Comparison of ENCODE assay signal across 29 cellular contexts in the genomic region with DNA sequence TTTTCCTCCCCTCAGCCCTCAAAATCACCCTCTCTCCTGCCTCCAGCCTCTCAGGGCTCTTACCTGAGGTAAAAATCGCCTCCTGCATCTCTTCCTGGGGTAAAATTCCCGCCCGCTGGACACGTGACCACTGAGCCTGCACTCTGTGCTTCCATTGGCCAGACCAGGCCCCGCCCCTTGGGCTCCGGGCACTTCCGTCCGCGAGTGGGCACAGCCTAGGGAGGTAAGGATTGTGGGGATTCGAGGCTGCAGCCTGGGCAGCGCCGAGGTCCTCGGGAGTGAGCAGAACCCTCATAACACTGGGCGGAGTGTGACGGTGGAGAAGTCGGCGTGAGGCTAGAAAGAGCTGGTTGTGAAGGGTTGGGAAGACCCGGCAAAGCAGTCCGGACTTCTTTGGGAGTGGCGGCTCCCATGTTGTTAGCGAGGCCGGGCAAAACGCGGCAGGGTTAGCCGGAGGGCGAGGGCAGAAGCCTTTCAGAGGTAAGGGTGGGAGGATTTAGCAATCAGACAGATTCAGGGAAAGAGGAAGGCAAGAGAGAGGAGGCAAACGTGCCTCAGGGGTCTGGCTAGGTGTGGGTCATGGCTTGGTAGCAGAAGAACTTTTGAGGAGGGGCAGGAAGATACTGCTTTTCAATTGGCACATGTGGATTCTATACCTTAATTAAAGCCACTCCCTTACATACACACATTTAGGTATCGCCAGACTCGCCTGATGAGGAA. TPM values are rescaled to one million over a fixed set of nuclear protein-coding genes. Genes with fewer than 3 reads are reported as not detected.
A peak's percentile ranks its signal among the peaks of the same experiment; 100 is the strongest.
DNase-seq lines count a peak whose midpoint lies in the region; ATAC-seq and TF ChIP-seq lines count a peak whose summit lies in the region.
"Had no signal": no experiment of that assay in that cellular context is flagged by ENCODE, and none has a peak within 500 bp of the region (broad histone marks: within the 10 kb centered on the region; RNA-seq: fewer than 3 reads in every experiment).

Gene SHOC1 (minus strand): TSS at position 101 of the 720 bp plus-strand sequence. CDS start 3,519 bp downstream, outside the sequence.

- no peak within 1 kb of the TSS for H3K4me3 Mint-ChIP-seq in MCF 10A (ENCODE audit: unreplicated experiment)
- H3K4me3 Mint-ChIP-seq: activated naive CD4-positive, alpha-beta T cell treated with anti-CD3 and anti-CD28 coated beads, Interleukin-2, amount 10 ng/mL, durations not matched to agents 7 days and 5 days had no signal

- H3K4me1 Mint-ChIP-seq in MCF 10A (ENCODE audit: insufficient read depth, unreplicated experiment) = peaks cover 10% of the 10 kb centered on the region
- H3K4me1 Mint-ChIP-seq: activated naive CD4-positive, alpha-beta T cell treated with anti-CD3 and anti-CD28 coated beads, Interleukin-2, amount 10 ng/mL, durations not matched to agents 7 days and 5 days had no signal

- BruUV-seq in MCF 10A (replicated peaks; lab: Mats Ljungman, UMichigan) = no TSS peak

- H3K4me1 ChIP-seq in breast epithelium (no peaks in the 10 kb centered on the region), left lung (no peaks in the 10 kb centered on the region), transverse colon (no peaks in the 10 kb centered on the region)
- H3K4me1 ChIP-seq: ascending aorta, tibial nerve had no signal

- WGBS in transverse colon (ENCODE audit: low coverage in 1 of 2), 2 donors = 90 to 91% methylated on average over 13 to 28 of the region's 29 CpGs

- H3K27ac Mint-ChIP-seq in MCF 10A (ENCODE audit: low read depth, unreplicated experiment) = no peak within 1 kb of the TSS
- H3K27ac Mint-ChIP-seq: activated naive CD4-positive, alpha-beta T cell treated with anti-CD3 and anti-CD28 coated beads, Interleukin-2, amount 10 ng/mL, durations not matched to agents 7 days and 5 days; activated T-cell treated with anti-CD3 and anti-CD28 coated beads, Interleukin-2, amount 50 U/mL, for 72 hours had no signal

- POLR2A ChIA-PET in MCF 10A (lab: Yijun Ruan, JAX) = no interaction called here

- no peaks in the 10 kb centered on the region for H3K36me3 Mint-ChIP-seq in MCF 10A (ENCODE audit: insufficient read depth, unreplicated experiment)
- H3K36me3 Mint-ChIP-seq: activated naive CD4-positive, alpha-beta T cell treated with anti-CD3 and anti-CD28 coated beads, Interleukin-2, amount 10 ng/mL, durations not matched to agents 7 days and 5 days had no signal

- no peak for TF ChIP-seq EP300 in transverse colon (IDR thresholded peaks at IDR 0.05; ENCODE audit: low read depth)

- H3K36me3 ChIP-seq in breast epithelium (no peaks in the 10 kb centered on the region), left lung (no peaks in the 10 kb centered on the region), transverse colon (no peaks in the 10 kb centered on the region)
- H3K36me3 ChIP-seq: ascending aorta had no signal

- H3K27me3 ChIP-seq in breast epithelium (no peaks in the 10 kb centered on the region), left lung (no peaks in the 10 kb centered on the region), transverse colon (no peaks in the 10 kb centered on the region)
- H3K27me3 ChIP-seq: ascending aorta, tibial nerve had no signal

- no peak within 1 kb of the TSS for H3K27ac ChIP-seq in breast epithelium
- H3K27ac ChIP-seq in left lung = no peak within 1 kb of the TSS
- no peak within 1 kb of the TSS for H3K27ac ChIP-seq in transverse colon
- H3K27ac ChIP-seq: 22Rv1, ascending aorta, tibial nerve had no signal

- H3K9me3 ChIP-seq in breast epithelium = no peaks in the 10 kb centered on the region
- H3K9me3 ChIP-seq in left lung = no peaks in the 10 kb centered on the region
- H3K9me3 ChIP-seq in transverse colon = no peaks in the 10 kb centered on the region
- H3K9me3 ChIP-seq: ascending aorta, tibial nerve had no signal

- H3K9me3 Mint-ChIP-seq in MCF 10A (ENCODE audit: unreplicated experiment) = no peaks in the 10 kb centered on the region
- H3K9me3 Mint-ChIP-seq: activated naive CD4-positive, alpha-beta T cell treated with anti-CD3 and anti-CD28 coated beads, Interleukin-2, amount 10 ng/mL, durations not matched to agents 7 days and 5 days; activated T-cell treated with anti-CD3 and anti-CD28 coated beads, Interleukin-2, amount 50 U/mL, for 72 hours had no signal

- TF ChIP-seq POLR2A in breast epithelium (IDR thresholded peaks at IDR 0.05) (no peak), transverse colon (IDR thresholded peaks at IDR 0.05) (no peak)

- DNase-seq in breast epithelium (ENCODE audit: low spot score in 2 of 2) = no peak
- no peak for DNase-seq in MCF 10A (ENCODE audit: unreplicated experiment)
- no peak for DNase-seq in choroid plexus epithelial cell (ENCODE audit: low read depth)
- DNase-seq in left lung = no peak
- DNase-seq in transverse colon = peak; percentile 34
- no peak for DNase-seq in activated CD4-positive, CD25-positive, alpha-beta regulatory T cell (lab: John Stamatoyannopoulos, UW)
- DNase-seq in DMS53 (lab: John Stamatoyannopoulos, UW) = no peak
- no peak for DNase-seq in KG1 (lab: John Stamatoyannopoulos, UW)
- DNase-seq: activated CD4-positive, alpha-beta T cell treated with anti-CD3 and anti-CD28 coated beads for 1 hour; activated naive CD4-positive, alpha-beta T cell treated with anti-CD3 and anti-CD28 coated beads, Interleukin-2, amount 10 ng/mL, durations not matched to agents 7 days and 5 days; activated T-cell treated with anti-CD3 and anti-CD28 coated beads, Interleukin-2, amount 50 U/mL, for 72 hours; AML-193; DND-41; effector memory CD4-positive, alpha-beta T cell; head of caudate nucleus; Karpas-422; NCI-H1092 treated with DMSO at 0.1 percent for 48 hours; NCI-H2029 treated with DMSO at 0.1 percent for 48 hours; NCI-H510A treated with DMSO at 0.1 percent for 48 hours; RPMI8226; stimulated activated naive CD8-positive, alpha-beta T cell treated with anti-CD3 and anti-CD28 coated beads, Interleukin-15, Interleukin-2, amounts not matched to agents 100 U/mL and 50 U/mL, for 24 hours had no signal

- H3K27me3 Mint-ChIP-seq in MCF 10A (ENCODE audit: insufficient read depth, unreplicated experiment) = no peaks in the 10 kb centered on the region
- H3K27me3 Mint-ChIP-seq: activated naive CD4-positive, alpha-beta T cell treated with anti-CD3 and anti-CD28 coated beads, Interleukin-2, amount 10 ng/mL, durations not matched to agents 7 days and 5 days had no signal

- in situ Hi-C loops in transverse colon (cut with MboI; ENCODE audit: low pct_ligation_motif_present in 1 of 4, low pct_unique_long_range_greater_than_20kb in 1 of 4, low sequenced_read_pairs in 3 of 4) = no loop called here

- H3K4me3 ChIP-seq in breast epithelium = peak within 1 kb of the TSS in 2 of 3 donors; percentile 13 to 46
- peak within 1 kb of the TSS; percentile 28 for H3K4me3 ChIP-seq in choroid plexus epithelial cell (ENCODE audit: low read depth, low read length)
- no peak within 1 kb of the TSS for H3K4me3 ChIP-seq in left lung
- no peak within 1 kb of the TSS for H3K4me3 ChIP-seq in transverse colon
- H3K4me3 ChIP-seq: ascending aorta, tibial nerve had no signal

- TF ChIP-seq CTCF in breast epithelium (IDR thresholded peaks at IDR 0.05) (no peak), MCF 10A (IDR thresholded peaks at IDR 0.05; ENCODE audit: unreplicated experiment) (no peak), choroid plexus epithelial cell (conservative IDR thresholded peaks at IDR 0.05; ENCODE audit: low read depth, low read length) (no peak), left lung (IDR thresholded peaks at IDR 0.05) (no peak), transverse colon (IDR thresholded peaks at IDR 0.05) (no peak)

- peak; percentile 66 for ATAC-seq in left lung
- ATAC-seq: activated T-cell treated with anti-CD3 and anti-CD28 coated beads, Interleukin-2, amount 50 U/mL, for 72 hours; stimulated activated naive CD8-positive, alpha-beta T cell treated with anti-CD3 and anti-CD28 coated beads, Interleukin-15, Interleukin-2, amounts not matched to agents 100 U/mL and 50 U/mL, for 24 hours had no signal

- CTCF ChIA-PET in MCF 10A (lab: Yijun Ruan, JAX) = no interaction called here

- intact Hi-C loops in breast epithelium (cut with DNase I; ENCODE audit: low total_unique reads) (no loop called here), MCF 10A (cut with micrococcal nuclease) (no loop called here), left lung (cut with DNase I) (no loop called here), transverse colon (cut with DNase I; ENCODE audit: low total_unique reads) (no loop called here)

RNA-seq across cellular contexts. Expression of gene SHOC1, which starts in this region (rescaled TPM):
- total RNA-seq in breast epithelium (under 1 TPM in 1 of 3 donors, not detected in 2; 0.33 TPM), MCF 10A (2022) (0.09 and 0.15 TPM in 2 replicates), left lung (under 1 TPM; 0.06 to 0.29 TPM), transverse colon (not detected)
- total RNA-seq: activated CD8-positive, alpha-beta memory T cell treated with anti-CD3 and anti-CD28 coated beads for 36 hours; activated T-cell treated with anti-CD3 and anti-CD28 coated beads, Interleukin-2, amount 50 U/mL, for 72 hours; ascending aorta; chondrocyte; HT-29; lung microvascular endothelial cell; osteocyte; tibial nerve had no signal

Comparison
In these comparisons a context has a peak if more than half of its experiments do, and no peak if none do; other contexts are left out.
1. Peak in ATAC-seq in left lung; RNA of the gene not detected or under 1 TPM.
2. Peak in DNase-seq in transverse colon; RNA of the gene not detected or under 1 TPM.
3. H3K4me3 ChIP-seq: peak in breast epithelium (2 of 3) and choroid plexus epithelial cell (single experiment); none in left lung (0 of 2) and transverse colon (0 of 4).